In genomic region chr1:236281286-236282158, GRCh38 we compare ENCODE assay signal across 8 cellular contexts. TPM values are rescaled to one million over a fixed set of nuclear protein-coding genes. Genes with fewer than 3 reads are reported as not detected.
A peak's percentile ranks its signal among the peaks of the same experiment; 100 is the strongest.
DNase-seq lines count a peak whose midpoint lies in the region; TF ChIP-seq lines count a peak whose summit lies in the region.

A gene with protein sequence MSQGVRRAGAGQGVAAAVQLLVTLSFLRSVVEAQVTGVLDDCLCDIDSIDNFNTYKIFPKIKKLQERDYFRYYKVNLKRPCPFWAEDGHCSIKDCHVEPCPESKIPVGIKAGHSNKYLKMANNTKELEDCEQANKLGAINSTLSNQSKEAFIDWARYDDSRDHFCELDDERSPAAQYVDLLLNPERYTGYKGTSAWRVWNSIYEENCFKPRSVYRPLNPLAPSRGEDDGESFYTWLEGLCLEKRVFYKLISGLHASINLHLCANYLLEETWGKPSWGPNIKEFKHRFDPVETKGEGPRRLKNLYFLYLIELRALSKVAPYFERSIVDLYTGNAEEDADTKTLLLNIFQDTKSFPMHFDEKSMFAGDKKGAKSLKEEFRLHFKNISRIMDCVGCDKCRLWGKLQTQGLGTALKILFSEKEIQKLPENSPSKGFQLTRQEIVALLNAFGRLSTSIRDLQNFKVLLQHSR (minus strand): TSS chr1:236281958. CDS start chr1:236281783, 175 bp downstream.

- peaks cover 12% of the 10 kb centered on the region for H3K27me3 Mint-ChIP-seq in activated naive CD4-positive, alpha-beta T cell treated with anti-CD3 and anti-CD28 coated beads, Interleukin-2, amount 10 ng/mL, durations not matched to agents 7 days and 5 days

- H3K4me3 ChIP-seq in GM06990 (replicated peaks; ENCODE audit: low read depth, low read length) (peak within 1 kb of the TSS; percentile 86), HFF-Myc (replicated peaks; ENCODE audit: low read depth, low read length) (peak within 1 kb of the TSS; percentile 78)

- no peaks in the 10 kb centered on the region for H3K36me3 ChIP-seq in GM06990 (ENCODE audit: control insufficient read depth, insufficient read depth, low read length)

- H3K36me3 Mint-ChIP-seq in activated naive CD4-positive, alpha-beta T cell treated with anti-CD3 and anti-CD28 coated beads, Interleukin-2, amount 10 ng/mL, durations not matched to agents 7 days and 5 days: peaks cover 2% of the 10 kb centered on the region

- DNase-seq in GM06990 (ENCODE audit: extremely low read depth, insufficient read length) (peak; percentile 98), HFF-Myc (ENCODE audit: extremely low read depth, low read depth) (peak; percentile 77), MV-4-11 (lab: John Stamatoyannopoulos, UW) (peak; percentile 93), SK-MEL-5 (ENCODE audit: low read depth, low spot score) (peak; percentile 95), globus pallidus (ENCODE audit: low spot score) (peak; percentile 97), nucleus accumbens (lab: John Stamatoyannopoulos, UW) (peak; percentile 77 to 99 (median 96)), superior temporal gyrus (ENCODE audit: extremely low spot score) (peak; percentile 98)
- DNase-seq in activated naive CD4-positive, alpha-beta T cell treated with anti-CD3 and anti-CD28 coated beads, Interleukin-2, amount 10 ng/mL, durations not matched to agents 7 days and 5 days: peak; percentile 97

- peak within 1 kb of the TSS; percentile 67 for H3K27ac Mint-ChIP-seq in activated naive CD4-positive, alpha-beta T cell treated with anti-CD3 and anti-CD28 coated beads, Interleukin-2, amount 10 ng/mL, durations not matched to agents 7 days and 5 days

- H3K27me3 ChIP-seq in GM06990 (replicated peaks; ENCODE audit: control insufficient read depth, insufficient read depth, low read length): no peaks in the 10 kb centered on the region

- peaks cover 39% of the 10 kb centered on the region for H3K4me1 Mint-ChIP-seq in activated naive CD4-positive, alpha-beta T cell treated with anti-CD3 and anti-CD28 coated beads, Interleukin-2, amount 10 ng/mL, durations not matched to agents 7 days and 5 days

- TF ChIP-seq CTCF in GM06990 (IDR thresholded peaks at IDR 0.05; ENCODE audit: insufficient read depth, low read length, poor library complexity, severe bottlenecking) (peak; percentile 13), HFF-Myc (IDR thresholded peaks at IDR 0.05; ENCODE audit: low read depth, low read length, missing control alignments) (no peak)

- in situ Hi-C loops in SK-MEL-5 (cut with HindIII; ENCODE audit: low pct_unique_long_range_greater_than_20kb, low sequenced_read_pairs): no loop called here

- peak within 1 kb of the TSS; percentile 85 for H3K4me3 Mint-ChIP-seq in activated naive CD4-positive, alpha-beta T cell treated with anti-CD3 and anti-CD28 coated beads, Interleukin-2, amount 10 ng/mL, durations not matched to agents 7 days and 5 days

- H3K9me3 Mint-ChIP-seq in activated naive CD4-positive, alpha-beta T cell treated with anti-CD3 and anti-CD28 coated beads, Interleukin-2, amount 10 ng/mL, durations not matched to agents 7 days and 5 days: no peaks in the 10 kb centered on the region

- CTCF ChIA-PET in activated naive CD4-positive, alpha-beta T cell treated with anti-CD3 and anti-CD28 coated beads, Interleukin-2, amount 10 ng/mL, durations not matched to agents 7 days and 5 days (lab: Charles Lee): no interaction called here

RNA-seq across cellular contexts. Expression of the gene that starts here (rescaled TPM):
- 5.6 and 7.7 TPM in 2 replicates for total RNA-seq in SK-MEL-5 (2014; rRNA removed; shearing (Covaris generic))
- 8.1 and 8.7 TPM in 2 replicates for polyA plus RNA-seq in SK-MEL-5 (2015; cell fraction: cytosol; rRNA removed)
- polyA plus RNA-seq in SK-MEL-5 (2015; cell fraction: nucleus; rRNA removed): 16.6 and 18.2 TPM in 2 replicates

Comparison
In these comparisons a context has a peak if more than half of its experiments do, and no peak if none do; other contexts are left out.
1. Peak in every context shown above with its lines: DNase-seq and H3K4me3 ChIP-seq.